8 cellular contexts compared by ENCODE assay signal in the genomic region with DNA sequence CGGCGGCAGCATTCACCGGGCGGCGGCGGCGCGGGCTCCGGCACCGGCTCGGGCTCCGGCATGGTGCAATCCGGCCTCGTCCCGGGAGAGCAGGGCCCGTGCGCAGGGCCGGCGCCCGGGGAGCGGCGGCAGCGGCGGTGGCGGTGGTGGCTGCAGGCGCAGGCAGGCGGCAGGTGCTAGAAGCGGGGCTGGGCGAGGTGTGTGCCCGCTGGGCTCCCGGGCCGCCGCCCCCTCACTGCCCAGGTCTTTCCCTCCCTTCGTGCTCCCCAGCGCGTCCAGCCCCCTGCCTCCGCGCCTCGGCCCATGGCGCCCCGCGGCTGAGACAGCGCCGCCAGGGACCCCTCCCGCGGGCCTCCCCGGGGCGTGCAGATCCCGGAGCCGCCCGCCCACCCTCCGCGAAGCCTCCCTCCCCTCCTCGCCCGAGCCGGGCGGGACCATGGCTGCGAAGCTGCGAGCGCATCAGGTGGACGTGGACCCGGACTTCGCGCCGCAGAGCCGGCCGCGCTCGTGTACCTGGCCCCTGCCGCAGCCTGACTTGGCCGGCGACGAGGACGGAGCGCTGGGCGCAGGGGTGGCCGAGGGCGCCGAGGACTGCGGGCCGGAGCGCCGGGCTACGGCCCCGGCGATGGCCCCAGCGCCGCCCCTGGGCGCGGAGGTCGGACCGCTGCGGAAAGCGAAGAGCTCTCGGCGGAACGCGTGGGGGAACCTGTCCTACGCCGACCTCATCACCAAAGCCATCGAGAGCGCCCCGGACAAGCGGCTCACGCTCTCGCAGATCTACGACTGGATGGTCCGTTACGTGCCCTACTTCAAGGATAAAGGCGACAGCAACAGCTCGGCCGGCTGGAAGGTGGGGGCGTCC. TPM values are rescaled to one million over a fixed set of nuclear protein-coding genes. Genes with fewer than 3 reads are reported as not detected.
DNase-seq lines count a peak whose midpoint lies in the region; ATAC-seq and TF ChIP-seq lines count a peak whose summit lies in the region.

No MANE protein-coding gene starts in this region.

- H3K4me1 Mint-ChIP-seq in activated CD4-positive, alpha-beta T cell treated with anti-CD3 and anti-CD28 coated beads, Interleukin-2, amount 10 ng/mL, durations not matched to agents 24 days and 14 days, result no peaks in the 10 kb centered on the region
- peaks cover 7% of the 10 kb centered on the region for H3K4me1 Mint-ChIP-seq in activated CD4-positive, alpha-beta T cell treated with anti-CD3 and anti-CD28 coated beads, Interleukin-2, amount 10 ng/mL, durations not matched to agents 7 days and 5 days
- H3K4me1 Mint-ChIP-seq in central memory CD8-positive, alpha-beta T cell, result no peaks in the 10 kb centered on the region
- peaks cover 10 to 45% (median 39%) of the 10 kb centered on the region in 4 donors for H3K4me1 Mint-ChIP-seq in naive thymus-derived CD8-positive, alpha-beta T cell

- peak; percentile 75 for DNase-seq in activated CD4-positive, alpha-beta T cell treated with anti-CD3 and anti-CD28 coated beads, Interleukin-2, amount 10 ng/mL, durations not matched to agents 24 days and 14 days
- no peak for DNase-seq in activated CD4-positive, alpha-beta T cell treated with anti-CD3 and anti-CD28 coated beads, Interleukin-2, amount 10 ng/mL, durations not matched to agents 7 days and 5 days
- peak; percentile 43 for DNase-seq in HEK293T (ENCODE audit: extremely low spot score)
- DNase-seq in NCI-H748 treated with DMSO at 0.1 percent for 48 hours (lab: John Stamatoyannopoulos, UW), result peak; percentile 95
- no peak for DNase-seq in central memory CD8-positive, alpha-beta T cell (ENCODE audit: low spot score in 2 of 2)
- DNase-seq in naive thymus-derived CD8-positive, alpha-beta T cell, result peak in 4 of 10 donors; percentile 39 to 43 (median 40)
- no peak for DNase-seq in HuH-7.5 (ENCODE audit: low spot score)
- DNase-seq in iPS-NIHi7 (ENCODE audit: extremely low spot score), result no peak

- H3K27ac Mint-ChIP-seq in activated CD4-positive, alpha-beta T cell treated with anti-CD3 and anti-CD28 coated beads, Interleukin-2, amount 10 ng/mL, durations not matched to agents 24 days and 14 days, result no peak overlapping the region
- no peak overlapping the region for H3K27ac Mint-ChIP-seq in activated CD4-positive, alpha-beta T cell treated with anti-CD3 and anti-CD28 coated beads, Interleukin-2, amount 10 ng/mL, durations not matched to agents 7 days and 5 days
- no peak overlapping the region for H3K27ac Mint-ChIP-seq in central memory CD8-positive, alpha-beta T cell (ENCODE audit: low read depth)
- H3K27ac Mint-ChIP-seq in naive thymus-derived CD8-positive, alpha-beta T cell, result peak overlapping the region in 3 of 10 donors; percentile 15 to 79 (median 37)

- CTCF ChIA-PET in activated CD4-positive, alpha-beta T cell treated with anti-CD3 and anti-CD28 coated beads, Interleukin-2, amount 10 ng/mL, durations not matched to agents 7 days and 5 days (lab: Charles Lee), result interaction anchor here (0.7 to 1.5 kb wide), 3 partner anchors 26 to 78 kb away, joined by 3 read pairs; no protein-coding TSS in a partner anchor
- CTCF ChIA-PET in HEK293T (lab: Yijun Ruan, JAX), result interaction anchor here (0.6 to 1.6 kb wide), 5 partner anchors 9 to 97 kb away, joined by 3 to 6 read pairs (median 3); no protein-coding TSS in a partner anchor

- no peaks in the 10 kb centered on the region for H3K36me3 Mint-ChIP-seq in activated CD4-positive, alpha-beta T cell treated with anti-CD3 and anti-CD28 coated beads, Interleukin-2, amount 10 ng/mL, durations not matched to agents 24 days and 14 days (ENCODE audit: low read depth)
- no peaks in the 10 kb centered on the region for H3K36me3 Mint-ChIP-seq in activated CD4-positive, alpha-beta T cell treated with anti-CD3 and anti-CD28 coated beads, Interleukin-2, amount 10 ng/mL, durations not matched to agents 7 days and 5 days (ENCODE audit: low read depth)
- peaks cover 3% of the 10 kb centered on the region for H3K36me3 Mint-ChIP-seq in central memory CD8-positive, alpha-beta T cell (ENCODE audit: insufficient read depth)
- no peaks in the 10 kb centered on the region for H3K36me3 Mint-ChIP-seq in naive thymus-derived CD8-positive, alpha-beta T cell

- intact Hi-C loops in activated CD4-positive, alpha-beta T cell treated with anti-CD3 and anti-CD28 coated beads, Interleukin-2, amount 10 ng/mL, durations not matched to agents 24 days and 14 days (cut with micrococcal nuclease), result no loop called here

- peak; percentile 22 for ATAC-seq in central memory CD8-positive, alpha-beta T cell (replicated peaks; ENCODE audit: extremely low read depth, poor library complexity, severe bottlenecking)
- peak; percentile 10 to 37 for ATAC-seq in naive thymus-derived CD8-positive, alpha-beta T cell

- peaks cover 50% of the 10 kb centered on the region for H3K27me3 Mint-ChIP-seq in activated CD4-positive, alpha-beta T cell treated with anti-CD3 and anti-CD28 coated beads, Interleukin-2, amount 10 ng/mL, durations not matched to agents 24 days and 14 days
- peaks cover 48% of the 10 kb centered on the region for H3K27me3 Mint-ChIP-seq in activated CD4-positive, alpha-beta T cell treated with anti-CD3 and anti-CD28 coated beads, Interleukin-2, amount 10 ng/mL, durations not matched to agents 7 days and 5 days
- H3K27me3 Mint-ChIP-seq in central memory CD8-positive, alpha-beta T cell, result peaks cover 17% of the 10 kb centered on the region
- H3K27me3 Mint-ChIP-seq in naive thymus-derived CD8-positive, alpha-beta T cell, result peaks cover 7 to 29% (median 22%) of the 10 kb centered on the region in 5 donors

- no peaks in the 10 kb centered on the region for H3K9me3 Mint-ChIP-seq in activated CD4-positive, alpha-beta T cell treated with anti-CD3 and anti-CD28 coated beads, Interleukin-2, amount 10 ng/mL, durations not matched to agents 24 days and 14 days
- no peaks in the 10 kb centered on the region for H3K9me3 Mint-ChIP-seq in activated CD4-positive, alpha-beta T cell treated with anti-CD3 and anti-CD28 coated beads, Interleukin-2, amount 10 ng/mL, durations not matched to agents 7 days and 5 days
- H3K9me3 Mint-ChIP-seq in central memory CD8-positive, alpha-beta T cell, result no peaks in the 10 kb centered on the region
- H3K9me3 Mint-ChIP-seq in naive thymus-derived CD8-positive, alpha-beta T cell, result no peaks in the 10 kb centered on the region

- peak overlapping the region; percentile 56 for H3K4me3 Mint-ChIP-seq in activated CD4-positive, alpha-beta T cell treated with anti-CD3 and anti-CD28 coated beads, Interleukin-2, amount 10 ng/mL, durations not matched to agents 24 days and 14 days
- no peak overlapping the region for H3K4me3 Mint-ChIP-seq in activated CD4-positive, alpha-beta T cell treated with anti-CD3 and anti-CD28 coated beads, Interleukin-2, amount 10 ng/mL, durations not matched to agents 7 days and 5 days
- peak overlapping the region; percentile 51 for H3K4me3 Mint-ChIP-seq in central memory CD8-positive, alpha-beta T cell
- H3K4me3 Mint-ChIP-seq in naive thymus-derived CD8-positive, alpha-beta T cell, result peak overlapping the region; percentile 56 to 85 (median 64)

- POLR2A ChIA-PET in activated CD4-positive, alpha-beta T cell treated with anti-CD3 and anti-CD28 coated beads, Interleukin-2, amount 10 ng/mL, durations not matched to agents 7 days and 5 days (lab: Charles Lee), result no interaction called here
- POLR2A ChIA-PET in HEK293T (lab: Yijun Ruan, JAX), result interaction anchor here (0.8 to 1.5 kb wide), 4 partner anchors 30 to 53 kb away, joined by 3 to 4 read pairs (median 3); no protein-coding TSS in a partner anchor
- POLR2A ChIA-PET in naive thymus-derived CD8-positive, alpha-beta T cell (lab: Charles Lee), result interaction anchor here (1.2 kb wide), 1 partner anchor 17 kb away, joined by 3 read pairs; no protein-coding TSS in a partner anchor

TF ChIP-seq in HEK293T, 16 proteins besides CTCF, POLR2A, EP300 and RAD21:
- TF ChIP-seq LEF1 (IDR thresholded peaks at IDR 0.05; ENCODE audit: borderline replicate concordance), result no peak
- TF ChIP-seq ARNT (IDR thresholded peaks at IDR 0.05), result no peak
- TF ChIP-seq SUZ12 (IDR thresholded peaks at IDR 0.05), result no peak
- 0 out of 2 replicates have a peak, but pooled peaks have one; percentile 16 for TF ChIP-seq L3MBTL2 (conservative IDR thresholded peaks at IDR 0.05)
- TF ChIP-seq TARDBP (IDR thresholded peaks at IDR 0.05), result no peak
- TF ChIP-seq FOXA1 (IDR thresholded peaks at IDR 0.05), result no peak

RNA-seq across cellular contexts. Expression of gene FOXO6, which starts 0.5 kb away (rescaled TPM):
- not detected in 2 replicates for total RNA-seq in activated CD4-positive, alpha-beta T cell treated with anti-CD3 and anti-CD28 coated beads, Interleukin-2, amount 10 ng/mL, durations not matched to agents 24 days and 14 days
- not detected for total RNA-seq in activated CD4-positive, alpha-beta T cell treated with anti-CD3 and anti-CD28 coated beads, Interleukin-2, amount 10 ng/mL, durations not matched to agents 7 days and 5 days
- total RNA-seq in naive thymus-derived CD8-positive, alpha-beta T cell, result under 1 TPM in 1 of 2 experiments, not detected in 1; 0.19 TPM
- not detected for polyA plus RNA-seq in naive thymus-derived CD8-positive, alpha-beta T cell

Comparison
In these comparisons a context has a peak if more than half of its experiments do, and no peak if none do; other contexts are left out.
1. DNase-seq: peak in activated CD4-positive, alpha-beta T cell treated with anti-CD3 and anti-CD28 coated beads, Interleukin-2, amount 10 ng/mL, durations not matched to agents 24 days and 14 days (single experiment), HEK293T (single experiment) and NCI-H748 treated with DMSO at 0.1 percent for 48 hours (single experiment); none in activated CD4-positive, alpha-beta T cell treated with anti-CD3 and anti-CD28 coated beads, Interleukin-2, amount 10 ng/mL, durations not matched to agents 7 days and 5 days (single experiment), central memory CD8-positive, alpha-beta T cell (0 of 2), HuH-7.5 (single experiment) and iPS-NIHi7 (single experiment).